1 cellular context compared by ENCODE assay signal in the genomic region with DNA sequence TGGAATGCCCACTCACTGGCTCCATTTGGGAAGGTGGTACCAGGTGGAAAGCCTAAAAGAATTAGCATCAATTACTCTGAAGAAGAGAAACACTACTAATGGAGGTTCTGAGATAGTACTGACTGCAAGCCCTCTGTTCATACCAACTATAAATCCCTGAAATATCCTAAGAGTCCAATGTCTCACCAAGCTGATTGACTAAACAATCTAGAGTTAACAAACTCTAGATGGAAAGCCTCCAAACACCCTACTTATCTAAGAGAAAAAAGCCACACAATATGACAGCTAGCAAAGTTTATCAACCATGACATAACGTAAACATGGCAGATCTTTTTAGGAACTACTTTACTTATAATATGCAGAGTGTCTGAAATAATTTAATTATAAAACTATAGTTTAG.
TF ChIP-seq lines count a peak whose summit lies in the region.

No MANE protein-coding gene starts in this region.

TF ChIP-seq in IMR-90, 13 proteins besides CTCF, POLR2A, EP300 and RAD21 (continued from another document):
- TF ChIP-seq, protein P1, sequence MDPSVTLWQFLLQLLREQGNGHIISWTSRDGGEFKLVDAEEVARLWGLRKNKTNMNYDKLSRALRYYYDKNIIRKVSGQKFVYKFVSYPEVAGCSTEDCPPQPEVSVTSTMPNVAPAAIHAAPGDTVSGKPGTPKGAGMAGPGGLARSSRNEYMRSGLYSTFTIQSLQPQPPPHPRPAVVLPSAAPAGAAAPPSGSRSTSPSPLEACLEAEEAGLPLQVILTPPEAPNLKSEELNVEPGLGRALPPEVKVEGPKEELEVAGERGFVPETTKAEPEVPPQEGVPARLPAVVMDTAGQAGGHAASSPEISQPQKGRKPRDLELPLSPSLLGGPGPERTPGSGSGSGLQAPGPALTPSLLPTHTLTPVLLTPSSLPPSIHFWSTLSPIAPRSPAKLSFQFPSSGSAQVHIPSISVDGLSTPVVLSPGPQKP (IDR thresholded peaks at IDR 0.05; ENCODE audit: borderline replicate concordance, low read depth, low read length) = no peak
- TF ChIP-seq MXI1 (IDR thresholded peaks at IDR 0.05; ENCODE audit: borderline replicate concordance, low read depth, low read length) = no peak
TF ChIP-seq in IMR-90: peak in this region for 0.
